In the genomic region with DNA sequence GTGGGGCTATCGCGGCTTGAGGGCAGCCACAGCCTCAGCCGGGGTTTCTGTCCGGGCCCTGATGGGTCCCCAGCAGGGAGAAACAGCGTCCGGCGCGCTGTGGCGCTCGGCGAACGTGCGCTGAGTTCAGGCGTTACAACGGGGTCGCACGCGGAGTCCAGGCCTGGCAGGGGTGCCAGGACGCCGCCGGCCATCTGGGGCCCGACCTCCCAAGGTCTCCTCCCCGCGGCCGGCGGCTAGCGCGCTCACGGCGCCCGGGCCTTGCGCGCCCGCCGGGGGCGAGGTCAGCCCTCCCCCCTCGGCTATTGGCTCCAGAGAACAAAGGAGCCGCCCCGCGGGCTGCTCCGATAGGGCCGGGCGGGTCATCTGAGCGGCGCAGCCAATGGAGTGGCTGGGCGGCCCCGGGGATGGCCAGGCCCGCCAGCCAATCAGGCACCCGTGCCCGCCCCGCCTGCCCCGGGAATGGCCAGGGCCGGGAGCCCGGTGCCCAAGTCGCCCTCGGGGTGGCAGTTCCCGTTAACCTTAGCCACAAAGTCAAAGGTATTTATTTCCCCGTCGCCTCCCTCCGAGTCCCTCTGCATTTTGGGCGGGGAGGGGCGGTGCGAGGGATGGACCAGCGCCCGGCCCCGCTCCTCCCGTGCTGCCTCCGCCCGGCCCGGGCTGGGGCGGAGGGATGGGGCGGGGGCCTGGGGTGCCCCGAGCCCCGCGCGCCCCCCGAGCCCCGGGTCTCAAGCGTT, we compare ENCODE assay signal across 1 cellular context.
TF ChIP-seq lines count a peak whose summit lies in the region.

A gene (plus strand): TSS at position 478 of the 737 bp plus-strand sequence. CDS start 9,141 bp downstream, outside the sequence.

TF ChIP-seq in K562, 482 proteins besides CTCF, POLR2A, EP300 and RAD21 (continued from another document and continues in another):
- TF ChIP-seq, protein P1, sequence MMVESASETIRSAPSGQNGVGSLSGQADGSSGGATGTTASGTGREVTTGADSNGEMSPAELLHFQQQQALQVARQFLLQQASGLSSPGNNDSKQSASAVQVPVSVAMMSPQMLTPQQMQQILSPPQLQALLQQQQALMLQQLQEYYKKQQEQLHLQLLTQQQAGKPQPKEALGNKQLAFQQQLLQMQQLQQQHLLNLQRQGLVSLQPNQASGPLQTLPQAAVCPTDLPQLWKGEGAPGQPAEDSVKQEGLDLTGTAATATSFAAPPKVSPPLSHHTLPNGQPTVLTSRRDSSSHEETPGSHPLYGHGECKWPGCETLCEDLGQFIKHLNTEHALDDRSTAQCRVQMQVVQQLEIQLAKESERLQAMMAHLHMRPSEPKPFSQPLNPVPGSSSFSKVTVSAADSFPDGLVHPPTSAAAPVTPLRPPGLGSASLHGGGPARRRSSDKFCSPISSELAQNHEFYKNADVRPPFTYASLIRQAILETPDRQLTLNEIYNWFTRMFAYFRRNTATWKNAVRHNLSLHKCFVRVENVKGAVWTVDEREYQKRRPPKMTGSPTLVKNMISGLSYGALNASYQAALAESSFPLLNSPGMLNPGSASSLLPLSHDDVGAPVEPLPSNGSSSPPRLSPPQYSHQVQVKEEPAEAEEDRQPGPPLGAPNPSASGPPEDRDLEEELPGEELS (CRISPR knock-in tag; IDR thresholded peaks at IDR 0.05; ENCODE audit: borderline replicate concordance): no peak
- TF ChIP-seq LCOR (CRISPR knock-in tag; IDR thresholded peaks at IDR 0.05) (0 out of 2 replicates have a peak, but pooled peaks have one; percentile 47), TSC22D4 (tag; IDR thresholded peaks at IDR 0.05) (no peak), THRAP3 (IDR thresholded peaks at IDR 0.05; ENCODE audit: borderline replicate concordance) (no peak), EGR1 (conservative IDR thresholded peaks at IDR 0.05) (peak; percentile 39; the same call in 1 of the 2 replicates), ZBTB17 (CRISPR knock-in tag; IDR thresholded peaks at IDR 0.05) (no peak; the same call in 1 of the 2 replicates), DIDO1 (tag; IDR thresholded peaks at IDR 0.05; ENCODE audit: low read depth) (no peak), ZKSCAN8 (CRISPR knock-in tag; IDR thresholded peaks at IDR 0.05) (no peak), GTF2A2 (tag; IDR thresholded peaks at IDR 0.05) (no peak), ARHGAP35 (IDR thresholded peaks at IDR 0.05; ENCODE audit: partially characterized antibody) (no peak), COPS2 (conservative IDR thresholded peaks at IDR 0.05) (no peak), ZNF589 (CRISPR knock-in tag; IDR thresholded peaks at IDR 0.05; ENCODE audit: low read depth) (no peak), CCNT2 (IDR thresholded peaks at IDR 0.05; ENCODE audit: borderline replicate concordance, extremely low read depth, insufficient read length, low read depth, low read length) (peak; percentile 89), XRCC3 (IDR thresholded peaks at IDR 0.05) (no peak), SRSF3 (IDR thresholded peaks at IDR 0.05; ENCODE audit: insufficient read depth, low read length) (no peak), SAFB (IDR thresholded peaks at IDR 0.05; ENCODE audit: borderline replicate concordance, low read depth, low read length) (no peak), PHB2 (IDR thresholded peaks at IDR 0.05; ENCODE audit: low read depth) (no peak), CSDE1 (IDR thresholded peaks at IDR 0.05) (no peak), MECOM (CRISPR knock-in tag; IDR thresholded peaks at IDR 0.05) (no peak), MEF2D (tag; conservative IDR thresholded peaks at IDR 0.05; ENCODE audit: low read depth) (no peak), RBBP5 (IDR thresholded peaks at IDR 0.05; ENCODE audit: borderline replicate concordance, insufficient read depth, low read length, poor library complexity, severe bottlenecking) (peak; percentile 92), PHTF2 (CRISPR knock-in tag; IDR thresholded peaks at IDR 0.05) (no peak), FOXJ2 (tag; IDR thresholded peaks at IDR 0.05) (no peak), BACH1 (tag; IDR thresholded peaks at IDR 0.05) (no peak), ZNF445 (CRISPR knock-in tag; IDR thresholded peaks at IDR 0.05; ENCODE audit: low read depth) (no peak), POLR3A (IDR thresholded peaks at IDR 0.05; ENCODE audit: borderline replicate concordance, extremely low read depth, insufficient read depth, insufficient read length) (no peak), ZKSCAN3 (CRISPR knock-in tag; IDR thresholded peaks at IDR 0.05) (no peak), KDM1A (IDR thresholded peaks at IDR 0.05) (no peak), IRF2 (CRISPR knock-in tag; IDR thresholded peaks at IDR 0.05) (no peak)
- TF ChIP-seq, protein P2, sequence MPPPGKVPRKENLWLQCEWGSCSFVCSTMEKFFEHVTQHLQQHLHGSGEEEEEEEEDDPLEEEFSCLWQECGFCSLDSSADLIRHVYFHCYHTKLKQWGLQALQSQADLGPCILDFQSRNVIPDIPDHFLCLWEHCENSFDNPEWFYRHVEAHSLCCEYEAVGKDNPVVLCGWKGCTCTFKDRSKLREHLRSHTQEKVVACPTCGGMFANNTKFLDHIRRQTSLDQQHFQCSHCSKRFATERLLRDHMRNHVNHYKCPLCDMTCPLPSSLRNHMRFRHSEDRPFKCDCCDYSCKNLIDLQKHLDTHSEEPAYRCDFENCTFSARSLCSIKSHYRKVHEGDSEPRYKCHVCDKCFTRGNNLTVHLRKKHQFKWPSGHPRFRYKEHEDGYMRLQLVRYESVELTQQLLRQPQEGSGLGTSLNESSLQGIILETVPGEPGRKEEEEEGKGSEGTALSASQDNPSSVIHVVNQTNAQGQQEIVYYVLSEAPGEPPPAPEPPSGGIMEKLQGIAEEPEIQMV (tag; conservative IDR thresholded peaks at IDR 0.05; ENCODE audit: low read depth): no peak
- TF ChIP-seq, protein P3, sequence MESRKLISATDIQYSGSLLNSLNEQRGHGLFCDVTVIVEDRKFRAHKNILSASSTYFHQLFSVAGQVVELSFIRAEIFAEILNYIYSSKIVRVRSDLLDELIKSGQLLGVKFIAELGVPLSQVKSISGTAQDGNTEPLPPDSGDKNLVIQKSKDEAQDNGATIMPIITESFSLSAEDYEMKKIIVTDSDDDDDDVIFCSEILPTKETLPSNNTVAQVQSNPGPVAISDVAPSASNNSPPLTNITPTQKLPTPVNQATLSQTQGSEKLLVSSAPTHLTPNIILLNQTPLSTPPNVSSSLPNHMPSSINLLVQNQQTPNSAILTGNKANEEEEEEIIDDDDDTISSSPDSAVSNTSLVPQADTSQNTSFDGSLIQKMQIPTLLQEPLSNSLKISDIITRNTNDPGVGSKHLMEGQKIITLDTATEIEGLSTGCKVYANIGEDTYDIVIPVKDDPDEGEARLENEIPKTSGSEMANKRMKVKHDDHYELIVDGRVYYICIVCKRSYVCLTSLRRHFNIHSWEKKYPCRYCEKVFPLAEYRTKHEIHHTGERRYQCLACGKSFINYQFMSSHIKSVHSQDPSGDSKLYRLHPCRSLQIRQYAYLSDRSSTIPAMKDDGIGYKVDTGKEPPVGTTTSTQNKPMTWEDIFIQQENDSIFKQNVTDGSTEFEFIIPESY (CRISPR knock-in tag; IDR thresholded peaks at IDR 0.05): no peak
- TF ChIP-seq, protein P4, sequence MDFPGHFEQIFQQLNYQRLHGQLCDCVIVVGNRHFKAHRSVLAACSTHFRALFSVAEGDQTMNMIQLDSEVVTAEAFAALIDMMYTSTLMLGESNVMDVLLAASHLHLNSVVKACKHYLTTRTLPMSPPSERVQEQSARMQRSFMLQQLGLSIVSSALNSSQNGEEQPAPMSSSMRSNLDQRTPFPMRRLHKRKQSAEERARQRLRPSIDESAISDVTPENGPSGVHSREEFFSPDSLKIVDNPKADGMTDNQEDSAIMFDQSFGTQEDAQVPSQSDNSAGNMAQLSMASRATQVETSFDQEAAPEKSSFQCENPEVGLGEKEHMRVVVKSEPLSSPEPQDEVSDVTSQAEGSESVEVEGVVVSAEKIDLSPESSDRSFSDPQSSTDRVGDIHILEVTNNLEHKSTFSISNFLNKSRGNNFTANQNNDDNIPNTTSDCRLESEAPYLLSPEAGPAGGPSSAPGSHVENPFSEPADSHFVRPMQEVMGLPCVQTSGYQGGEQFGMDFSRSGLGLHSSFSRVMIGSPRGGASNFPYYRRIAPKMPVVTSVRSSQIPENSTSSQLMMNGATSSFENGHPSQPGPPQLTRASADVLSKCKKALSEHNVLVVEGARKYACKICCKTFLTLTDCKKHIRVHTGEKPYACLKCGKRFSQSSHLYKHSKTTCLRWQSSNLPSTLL (IDR thresholded peaks at IDR 0.05): no peak
- TF ChIP-seq, protein P5, sequence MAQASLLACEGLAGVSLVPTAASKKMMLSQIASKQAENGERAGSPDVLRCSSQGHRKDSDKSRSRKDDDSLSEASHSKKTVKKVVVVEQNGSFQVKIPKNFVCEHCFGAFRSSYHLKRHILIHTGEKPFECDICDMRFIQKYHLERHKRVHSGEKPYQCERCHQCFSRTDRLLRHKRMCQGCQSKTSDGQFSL (CRISPR knock-in tag; IDR thresholded peaks at IDR 0.05): peak; percentile 85; the same call in 1 of the 2 replicates
- TF ChIP-seq, protein P5 (tag; IDR thresholded peaks at IDR 0.05): no peak
- TF ChIP-seq, protein P6, sequence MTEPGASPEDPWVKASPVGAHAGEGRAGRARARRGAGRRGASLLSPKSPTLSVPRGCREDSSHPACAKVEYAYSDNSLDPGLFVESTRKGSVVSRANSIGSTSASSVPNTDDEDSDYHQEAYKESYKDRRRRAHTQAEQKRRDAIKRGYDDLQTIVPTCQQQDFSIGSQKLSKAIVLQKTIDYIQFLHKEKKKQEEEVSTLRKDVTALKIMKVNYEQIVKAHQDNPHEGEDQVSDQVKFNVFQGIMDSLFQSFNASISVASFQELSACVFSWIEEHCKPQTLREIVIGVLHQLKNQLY (CRISPR knock-in tag; conservative IDR thresholded peaks at IDR 0.05): no peak
- TF ChIP-seq, protein P7, sequence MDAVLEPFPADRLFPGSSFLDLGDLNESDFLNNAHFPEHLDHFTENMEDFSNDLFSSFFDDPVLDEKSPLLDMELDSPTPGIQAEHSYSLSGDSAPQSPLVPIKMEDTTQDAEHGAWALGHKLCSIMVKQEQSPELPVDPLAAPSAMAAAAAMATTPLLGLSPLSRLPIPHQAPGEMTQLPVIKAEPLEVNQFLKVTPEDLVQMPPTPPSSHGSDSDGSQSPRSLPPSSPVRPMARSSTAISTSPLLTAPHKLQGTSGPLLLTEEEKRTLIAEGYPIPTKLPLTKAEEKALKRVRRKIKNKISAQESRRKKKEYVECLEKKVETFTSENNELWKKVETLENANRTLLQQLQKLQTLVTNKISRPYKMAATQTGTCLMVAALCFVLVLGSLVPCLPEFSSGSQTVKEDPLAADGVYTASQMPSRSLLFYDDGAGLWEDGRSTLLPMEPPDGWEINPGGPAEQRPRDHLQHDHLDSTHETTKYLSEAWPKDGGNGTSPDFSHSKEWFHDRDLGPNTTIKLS (IDR thresholded peaks at IDR 0.05; ENCODE audit: borderline replicate concordance, low read depth): peak; percentile 17; the same call in 1 of the 2 replicates
- TF ChIP-seq, protein P8, sequence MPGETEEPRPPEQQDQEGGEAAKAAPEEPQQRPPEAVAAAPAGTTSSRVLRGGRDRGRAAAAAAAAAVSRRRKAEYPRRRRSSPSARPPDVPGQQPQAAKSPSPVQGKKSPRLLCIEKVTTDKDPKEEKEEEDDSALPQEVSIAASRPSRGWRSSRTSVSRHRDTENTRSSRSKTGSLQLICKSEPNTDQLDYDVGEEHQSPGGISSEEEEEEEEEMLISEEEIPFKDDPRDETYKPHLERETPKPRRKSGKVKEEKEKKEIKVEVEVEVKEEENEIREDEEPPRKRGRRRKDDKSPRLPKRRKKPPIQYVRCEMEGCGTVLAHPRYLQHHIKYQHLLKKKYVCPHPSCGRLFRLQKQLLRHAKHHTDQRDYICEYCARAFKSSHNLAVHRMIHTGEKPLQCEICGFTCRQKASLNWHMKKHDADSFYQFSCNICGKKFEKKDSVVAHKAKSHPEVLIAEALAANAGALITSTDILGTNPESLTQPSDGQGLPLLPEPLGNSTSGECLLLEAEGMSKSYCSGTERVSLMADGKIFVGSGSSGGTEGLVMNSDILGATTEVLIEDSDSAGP (CRISPR knock-in tag; IDR thresholded peaks at IDR 0.05): no peak
- TF ChIP-seq, protein P9, sequence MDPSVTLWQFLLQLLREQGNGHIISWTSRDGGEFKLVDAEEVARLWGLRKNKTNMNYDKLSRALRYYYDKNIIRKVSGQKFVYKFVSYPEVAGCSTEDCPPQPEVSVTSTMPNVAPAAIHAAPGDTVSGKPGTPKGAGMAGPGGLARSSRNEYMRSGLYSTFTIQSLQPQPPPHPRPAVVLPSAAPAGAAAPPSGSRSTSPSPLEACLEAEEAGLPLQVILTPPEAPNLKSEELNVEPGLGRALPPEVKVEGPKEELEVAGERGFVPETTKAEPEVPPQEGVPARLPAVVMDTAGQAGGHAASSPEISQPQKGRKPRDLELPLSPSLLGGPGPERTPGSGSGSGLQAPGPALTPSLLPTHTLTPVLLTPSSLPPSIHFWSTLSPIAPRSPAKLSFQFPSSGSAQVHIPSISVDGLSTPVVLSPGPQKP (CRISPR knock-in tag; IDR thresholded peaks at IDR 0.05): no peak
- TF ChIP-seq, protein P10, sequence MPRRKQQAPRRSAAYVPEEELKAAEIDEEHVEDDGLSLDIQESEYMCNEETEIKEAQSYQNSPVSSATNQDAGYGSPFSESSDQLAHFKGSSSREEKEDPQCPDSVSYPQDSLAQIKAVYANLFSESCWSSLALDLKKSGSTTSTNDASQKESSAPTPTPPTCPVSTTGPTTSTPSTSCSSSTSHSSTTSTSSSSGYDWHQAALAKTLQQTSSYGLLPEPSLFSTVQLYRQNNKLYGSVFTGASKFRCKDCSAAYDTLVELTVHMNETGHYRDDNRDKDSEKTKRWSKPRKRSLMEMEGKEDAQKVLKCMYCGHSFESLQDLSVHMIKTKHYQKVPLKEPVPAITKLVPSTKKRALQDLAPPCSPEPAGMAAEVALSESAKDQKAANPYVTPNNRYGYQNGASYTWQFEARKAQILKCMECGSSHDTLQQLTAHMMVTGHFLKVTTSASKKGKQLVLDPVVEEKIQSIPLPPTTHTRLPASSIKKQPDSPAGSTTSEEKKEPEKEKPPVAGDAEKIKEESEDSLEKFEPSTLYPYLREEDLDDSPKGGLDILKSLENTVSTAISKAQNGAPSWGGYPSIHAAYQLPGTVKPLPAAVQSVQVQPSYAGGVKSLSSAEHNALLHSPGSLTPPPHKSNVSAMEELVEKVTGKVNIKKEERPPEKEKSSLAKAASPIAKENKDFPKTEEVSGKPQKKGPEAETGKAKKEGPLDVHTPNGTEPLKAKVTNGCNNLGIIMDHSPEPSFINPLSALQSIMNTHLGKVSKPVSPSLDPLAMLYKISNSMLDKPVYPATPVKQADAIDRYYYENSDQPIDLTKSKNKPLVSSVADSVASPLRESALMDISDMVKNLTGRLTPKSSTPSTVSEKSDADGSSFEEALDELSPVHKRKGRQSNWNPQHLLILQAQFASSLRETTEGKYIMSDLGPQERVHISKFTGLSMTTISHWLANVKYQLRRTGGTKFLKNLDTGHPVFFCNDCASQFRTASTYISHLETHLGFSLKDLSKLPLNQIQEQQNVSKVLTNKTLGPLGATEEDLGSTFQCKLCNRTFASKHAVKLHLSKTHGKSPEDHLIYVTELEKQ (CRISPR knock-in tag; IDR thresholded peaks at IDR 0.05): no peak
- TF ChIP-seq, protein P11, sequence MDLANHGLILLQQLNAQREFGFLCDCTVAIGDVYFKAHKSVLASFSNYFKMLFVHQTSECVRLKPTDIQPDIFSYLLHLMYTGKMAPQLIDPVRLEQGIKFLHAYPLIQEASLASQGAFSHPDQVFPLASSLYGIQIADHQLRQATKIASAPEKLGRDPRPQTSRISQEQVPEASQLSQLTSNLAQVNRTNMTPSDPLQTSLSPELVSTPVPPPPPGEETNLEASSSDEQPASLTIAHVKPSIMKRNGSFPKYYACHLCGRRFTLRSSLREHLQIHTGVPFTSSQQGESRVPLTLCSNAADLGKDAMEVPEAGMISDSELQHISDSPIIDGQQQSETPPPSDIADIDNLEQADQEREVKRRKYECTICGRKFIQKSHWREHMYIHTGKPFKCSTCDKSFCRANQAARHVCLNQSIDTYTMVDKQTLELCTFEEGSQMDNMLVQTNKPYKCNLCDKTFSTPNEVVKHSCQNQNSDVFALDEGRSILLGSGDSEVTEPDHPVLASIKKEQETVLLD (IDR thresholded peaks at IDR 0.05): no peak
